25 cellular contexts compared by ENCODE assay signal in genomic region chr3:178472941-178473340, GRCh38.
"Had no signal": no experiment of that assay in that cellular context is flagged by ENCODE, and none has a peak within 500 bp of the region (broad histone marks: within the 10 kb centered on the region; RNA-seq: fewer than 3 reads in every experiment).

No MANE protein-coding gene starts in this region.

- H3K36me3 ChIP-seq: colonic mucosa, esophagus muscularis mucosa, esophagus squamous epithelium, gastrocnemius medialis, heart left ventricle, heart right ventricle had no signal

- H3K4me1 ChIP-seq: colonic mucosa, esophagus muscularis mucosa, foreskin keratinocyte, gastrocnemius medialis, heart left ventricle, heart right ventricle had no signal

- H3K27ac ChIP-seq: colonic mucosa, coronary artery, dorsolateral prefrontal cortex, epithelial cell of prostate, esophagus muscularis mucosa, esophagus squamous epithelium, foreskin keratinocyte, gastrocnemius medialis, heart left ventricle, heart right ventricle had no signal

- H3K9me3 ChIP-seq: colonic mucosa, esophagus muscularis mucosa, esophagus squamous epithelium, gastrocnemius medialis, heart left ventricle, heart right ventricle had no signal

- H3K27me3 ChIP-seq: colonic mucosa, dorsolateral prefrontal cortex, esophagus muscularis mucosa, foreskin keratinocyte, gastrocnemius medialis, heart left ventricle, heart right ventricle had no signal

- DNase-seq: colonic mucosa; cortex of kidney; dermis blood vessel endothelial cell; dorsolateral prefrontal cortex; effector CD4-positive, alpha-beta T cell; effector CD8-positive, alpha-beta T cell; effector memory CD4-positive, alpha-beta T cell; effector memory CD8-positive, alpha-beta T cell; endodermal cell; erythroblast; esophagus squamous epithelium; foreskin fibroblast; foreskin keratinocyte; foreskin melanocyte; gastrocnemius medialis; glutamatergic neuron; head of caudate nucleus; heart left ventricle; heart right ventricle had no signal

- H3K4me3 ChIP-seq: colonic mucosa, coronary artery, dorsolateral prefrontal cortex, esophagus muscularis mucosa, esophagus squamous epithelium, gastrocnemius medialis, heart left ventricle, heart right ventricle had no signal

- ATAC-seq: effector memory CD8-positive, alpha-beta T cell; esophagus mucosa; foreskin keratinocyte; gastrocnemius medialis; heart left ventricle; heart right ventricle had no signal

- FAIRE-seq: endometrium, endothelial cell of umbilical vein had no signal
